Comparison of ENCODE assay signal across 12 cellular contexts in genomic region chr14:72024504-72024903, GRCh38.
A peak's percentile ranks its signal among the peaks of the same experiment; 100 is the strongest.
DNase-seq lines count a peak whose midpoint lies in the region; ATAC-seq and TF ChIP-seq lines count a peak whose summit lies in the region.
"Had no signal": no experiment of that assay in that cellular context is flagged by ENCODE, and none has a peak within 500 bp of the region (broad histone marks: within the 10 kb centered on the region; RNA-seq: fewer than 3 reads in every experiment).

No MANE protein-coding gene starts in this region.

- H3K27me3 ChIP-seq in Loucy (ENCODE audit: insufficient read depth, low read length, poor library complexity, severe bottlenecking): no peaks in the 10 kb centered on the region
- H3K27me3 ChIP-seq in left ventricle myocardium inferior (ENCODE audit: low read depth): no peaks in the 10 kb centered on the region
- H3K27me3 ChIP-seq in GM23248 (replicated peaks; ENCODE audit: insufficient read depth): no peaks in the 10 kb centered on the region

- H3K27ac ChIP-seq in left ventricle myocardium inferior (replicated peaks): peak overlapping the region; percentile 34
- no peak overlapping the region for H3K27ac ChIP-seq in GM23248

- H3K9me3 ChIP-seq in Loucy (ENCODE audit: insufficient read depth, low read depth, low read length) (no peaks in the 10 kb centered on the region), left ventricle myocardium inferior (replicated peaks) (peaks cover 2% of the 10 kb centered on the region), GM23248 (ENCODE audit: low read depth) (no peaks in the 10 kb centered on the region)

- no peaks in the 10 kb centered on the region for H3K36me3 ChIP-seq in Loucy (ENCODE audit: insufficient read depth, low read length)
- H3K36me3 ChIP-seq in left ventricle myocardium inferior: no peaks in the 10 kb centered on the region
- no peaks in the 10 kb centered on the region for H3K36me3 ChIP-seq in GM23248 (ENCODE audit: low read depth)

- DNase-seq in Right ventricle myocardium superior (no peak), cardiac septum (ENCODE audit: low spot score) (no peak), left ventricle myocardium inferior (no peak), mucosa of gallbladder (ENCODE audit: low spot score) (no peak), GM23248 (no peak)
- DNase-seq: DMS79, GOT3, NCI-H2029 treated with DMSO at 0.1 percent for 48 hours, NCI-H2171, NCI-H524 treated with DMSO at 0.1 percent for 48 hours had no signal

- H2AFZ ChIP-seq in Loucy (ENCODE audit: low read length): peak overlapping the region; percentile 2; the same call in 1 of the 2 replicates
- H2AFZ ChIP-seq in GM23248: no peak overlapping the region

- ATAC-seq in Right ventricle myocardium superior (ENCODE audit: poor library complexity) (peak; percentile 83), HG02642 (IDR thresholded peaks at IDR 0.05; ENCODE audit: poor library complexity, unreplicated experiment) (no peak)

- H3K4me2 ChIP-seq in Loucy (ENCODE audit: low read depth, low read length, poor library complexity, severe bottlenecking) (peak overlapping the region; percentile 49), GM23248 (ENCODE audit: unreplicated experiment) (no peak overlapping the region)

- H3K9ac ChIP-seq in Loucy (ENCODE audit: low read depth, low read length, poor library complexity, severe bottlenecking) (peak overlapping the region; percentile 65), GM23248 (no peak overlapping the region)

- H3K4me1 ChIP-seq in Loucy (ENCODE audit: insufficient read depth, low read length, poor library complexity, severe bottlenecking): peaks cover 54% of the 10 kb centered on the region
- peaks cover 22% of the 10 kb centered on the region for H3K4me1 ChIP-seq in left ventricle myocardium inferior
- no peaks in the 10 kb centered on the region for H3K4me1 ChIP-seq in GM23248 (ENCODE audit: insufficient read depth)

- H3K9me2 ChIP-seq in Loucy (replicated peaks; ENCODE audit: low read depth, low read length) (no peaks in the 10 kb centered on the region), GM23248 (ENCODE audit: insufficient read depth) (no peaks in the 10 kb centered on the region)

- TF ChIP-seq CTCF in Loucy (conservative IDR thresholded peaks at IDR 0.05; ENCODE audit: low read length): no peak
- no peak for TF ChIP-seq CTCF in left ventricle myocardium inferior (IDR thresholded peaks at IDR 0.05; ENCODE audit: borderline replicate concordance)

- in situ Hi-C loops in GM23248 (cut with MboI): no loop called here

- H3F3A ChIP-seq in Loucy (ENCODE audit: low read depth) (no peaks in the 10 kb centered on the region), GM23248 (ENCODE audit: insufficient read depth) (no peaks in the 10 kb centered on the region)

- WGBS in GM23248 (ENCODE audit: low coverage in 1 of 2, low lambda C conversion rate in 2 of 2, missing lambda C conversion rate in 2 of 2), 2 experiments: 24 to 25% methylated on average over 4 of the region's 4 CpGs

- H3K4me3 ChIP-seq in Loucy (ENCODE audit: low read length, poor library complexity, severe bottlenecking) (peak overlapping the region; percentile 21), left ventricle myocardium inferior (no peak overlapping the region), GM23248 (no peak overlapping the region)

- H3K79me2 ChIP-seq in Loucy (ENCODE audit: insufficient read depth, low read length) (peaks cover 4% of the 10 kb centered on the region; the same call in 1 of the 2 replicates), GM23248 (ENCODE audit: insufficient read depth) (no peaks in the 10 kb centered on the region)

- intact Hi-C loops in Right ventricle myocardium superior (cut with DNase I): loop anchor here (5.0 kb wide), 1 partner anchor 268 kb away; no protein-coding TSS in a partner anchor
- intact Hi-C loops in cardiac septum (cut with DNase I): loop anchor here (5.0 to 10.0 kb wide), 2 partner anchors 270 to 398 kb away; no protein-coding TSS in a partner anchor
- intact Hi-C loops in left ventricle myocardium inferior (cut with micrococcal nuclease): no loop called here

- no peaks in the 10 kb centered on the region for H4K20me1 ChIP-seq in Loucy (ENCODE audit: insufficient read depth, low read length, poor library complexity, severe bottlenecking)
- H4K20me1 ChIP-seq in GM23248 (ENCODE audit: insufficient read depth): no peaks in the 10 kb centered on the region
